In genomic region chr1:94608852-94609570, GRCh38 we compare ENCODE assay signal across 27 cellular contexts.
DNase-seq lines count a peak whose midpoint lies in the region; ATAC-seq and TF ChIP-seq lines count a peak whose summit lies in the region.
"Had no signal": no experiment of that assay in that cellular context is flagged by ENCODE, and none has a peak within 500 bp of the region (broad histone marks: within the 10 kb centered on the region; RNA-seq: fewer than 3 reads in every experiment).

No MANE protein-coding gene starts in this region.

- H3K4me3 Mint-ChIP-seq in CD4-positive, alpha-beta T cell = no peak overlapping the region
- H3K4me3 Mint-ChIP-seq: activated B cell treated with CpG ODN at 0.5 μM for 24 hours; activated naive CD4-positive, alpha-beta T cell treated with anti-CD3 and anti-CD28 coated beads, Interleukin-2, amount 50 U/mL, for 24 hours; CD8-positive, alpha-beta T cell; memory B cell; naive B cell had no signal

- no peaks in the 10 kb centered on the region for H3K4me1 Mint-ChIP-seq in CD4-positive, alpha-beta T cell (ENCODE audit: low read depth)
- H3K4me1 Mint-ChIP-seq: activated B cell treated with CpG ODN at 0.5 μM for 24 hours; activated naive CD4-positive, alpha-beta T cell treated with anti-CD3 and anti-CD28 coated beads, Interleukin-2, amount 50 U/mL, for 24 hours; memory B cell; naive B cell had no signal

- ATAC-seq in left lung = peak; percentile 18
- ATAC-seq in CD4-positive, alpha-beta T cell (ENCODE audit: poor library complexity) = no peak
- ATAC-seq: CD8-positive, alpha-beta T cell; foreskin keratinocyte; sciatic nerve had no signal

- H3K27me3 Mint-ChIP-seq in CD4-positive, alpha-beta T cell = no peaks in the 10 kb centered on the region
- H3K27me3 Mint-ChIP-seq: activated B cell treated with CpG ODN at 0.5 μM for 24 hours had no signal

- H3K9me3 ChIP-seq in left lung (no peaks in the 10 kb centered on the region), stomach (no peaks in the 10 kb centered on the region)
- H3K9me3 ChIP-seq in CD4-positive, alpha-beta T cell (ENCODE audit: control insufficient read depth, low read length) = no peaks in the 10 kb centered on the region
- H3K9me3 ChIP-seq: upper lobe of left lung had no signal

- H3K27me3 ChIP-seq in left lung = peaks cover 0 to under 1% of the 10 kb centered on the region in 2 donors
- no peaks in the 10 kb centered on the region for H3K27me3 ChIP-seq in stomach
- H3K27me3 ChIP-seq in CD4-positive, alpha-beta T cell (ENCODE audit: control insufficient read depth, insufficient read depth, low read length) = no peaks in the 10 kb centered on the region
- H3K27me3 ChIP-seq: foreskin keratinocyte, upper lobe of left lung had no signal

- POLR2A ChIA-PET in CD4-positive, alpha-beta T cell (lab: Charles Lee) = no interaction called here

- H3K36me3 ChIP-seq in left lung (no peaks in the 10 kb centered on the region), stomach (no peaks in the 10 kb centered on the region)
- H3K36me3 ChIP-seq: upper lobe of left lung had no signal

- TF ChIP-seq CTCF in left lung (IDR thresholded peaks at IDR 0.05) = no peak
- TF ChIP-seq CTCF in stomach (IDR thresholded peaks at IDR 0.05) = no peak
- no peak for TF ChIP-seq CTCF in CD4-positive, alpha-beta T cell (IDR thresholded peaks at IDR 0.05)

- intact Hi-C loops in left lung (cut with DNase I) = no loop called here
- intact Hi-C loops in stomach (cut with DNase I; ENCODE audit: low total_unique reads) = no loop called here
- intact Hi-C loops in CD4-positive, alpha-beta T cell (cut with DNase I, micrococcal nuclease) = no loop called here

- H3K4me1 ChIP-seq in left lung (peaks cover 0 to 36% of the 10 kb centered on the region in 2 donors), stomach (peaks cover 15 to 49% (median 33%) of the 10 kb centered on the region in 4 donors)
- H3K4me1 ChIP-seq: parathyroid adenoma had no signal

- CTCF ChIA-PET in CD4-positive, alpha-beta T cell (lab: Charles Lee) = no interaction called here

- 70 to 81% (median 77%) methylated on average over 10 of the region's 10 CpGs for WGBS in stomach, 5 donors

- peak; percentile 79 for DNase-seq in H4 (ENCODE audit: low spot score)
- peak; percentile 41 for DNase-seq in astrocyte of the hippocampus (ENCODE audit: low read depth, low spot score)
- DNase-seq in left lung = no peak
- DNase-seq in stomach = no peak
- no peak for DNase-seq in NCI-H82 (lab: John Stamatoyannopoulos, UW)
- DNase-seq in NCI-H2107 (lab: John Stamatoyannopoulos, UW) = no peak
- no peak for DNase-seq in retina
- DNase-seq in CD4-positive, alpha-beta T cell = no peak
- DNase-seq: activated B cell treated with CpG ODN at 0.5 μM for 24 hours; anterior cingulate cortex; central memory CD4-positive, alpha-beta T cell; foreskin keratinocyte; H7; KBM-7; MM.1S; naive B cell; NCI-H1436; NCI-H510A; SHP77 treated with DMSO at 0.1 percent for 48 hours; stimulated activated CD8-positive, alpha-beta memory T cell treated with anti-CD3 and anti-CD28 coated beads, Interleukin-4, amount 100 ng/mL, for 48 hours; SW 1271; upper lobe of left lung had no signal

- no peak for TF ChIP-seq POLR2A in stomach (IDR thresholded peaks at IDR 0.05)

- no peaks in the 10 kb centered on the region for H3K36me3 Mint-ChIP-seq in CD4-positive, alpha-beta T cell (ENCODE audit: low read depth)
- H3K36me3 Mint-ChIP-seq: activated naive CD4-positive, alpha-beta T cell treated with anti-CD3 and anti-CD28 coated beads, Interleukin-2, amount 50 U/mL, for 24 hours; CD8-positive, alpha-beta T cell; memory B cell; naive B cell had no signal

- H3K27ac ChIP-seq in left lung = peak overlapping the region in 1 of 2 donors; percentile 29
- peak overlapping the region in 4 of 5 donors; percentile 2 to 72 (median 39) for H3K27ac ChIP-seq in stomach
- no peak overlapping the region for H3K27ac ChIP-seq in CD4-positive, alpha-beta T cell (ENCODE audit: low read depth, low read length)
- H3K27ac ChIP-seq: foreskin keratinocyte, parathyroid adenoma had no signal

- no peak overlapping the region for H3K4me3 ChIP-seq in left lung
- no peak overlapping the region for H3K4me3 ChIP-seq in stomach
- H3K4me3 ChIP-seq: upper lobe of left lung had no signal

- TF ChIP-seq EP300 in stomach (IDR thresholded peaks at IDR 0.05) = no peak

- H3K9me3 Mint-ChIP-seq in CD4-positive, alpha-beta T cell = no peaks in the 10 kb centered on the region
- H3K9me3 Mint-ChIP-seq: activated B cell treated with CpG ODN at 0.5 μM for 24 hours; activated naive CD4-positive, alpha-beta T cell treated with anti-CD3 and anti-CD28 coated beads, Interleukin-2, amount 50 U/mL, for 24 hours; CD8-positive, alpha-beta T cell; memory B cell had no signal

- H3K27ac Mint-ChIP-seq in CD4-positive, alpha-beta T cell = no peak overlapping the region
- H3K27ac Mint-ChIP-seq: activated B cell treated with CpG ODN at 0.5 μM for 24 hours; activated naive CD4-positive, alpha-beta T cell treated with anti-CD3 and anti-CD28 coated beads, Interleukin-2, amount 50 U/mL, for 24 hours; CD8-positive, alpha-beta T cell; memory B cell had no signal

Comparison
In these comparisons a context has a peak if more than half of its experiments do, and no peak if none do; other contexts are left out.
1. DNase-seq: peak in H4 (single experiment) and astrocyte of the hippocampus (single experiment); none in left lung (0 of 2), stomach (single experiment), NCI-H82 (single experiment), NCI-H2107 (single experiment), retina (single experiment) and CD4-positive, alpha-beta T cell (0 of 10).